19 cellular contexts compared by ENCODE assay signal in genomic region chr18:11004951-11005350, GRCh38.
DNase-seq lines count a peak whose midpoint lies in the region; ATAC-seq and TF ChIP-seq lines count a peak whose summit lies in the region.
"Had no signal": no experiment of that assay in that cellular context is flagged by ENCODE, and none has a peak within 500 bp of the region (broad histone marks: within the 10 kb centered on the region; RNA-seq: fewer than 3 reads in every experiment).

No MANE protein-coding gene starts in this region.

- ATAC-seq in body of pancreas (no peak), lower lobe of right lung (no peak), GM18873 (IDR thresholded peaks at IDR 0.05; ENCODE audit: low FRiP score, unreplicated experiment) (no peak), GM21723 (IDR thresholded peaks at IDR 0.05; ENCODE audit: unreplicated experiment) (no peak)
- no peak for ATAC-seq in naive thymus-derived CD8-positive, alpha-beta T cell
- ATAC-seq: activated CD4-positive, CD25-positive, alpha-beta regulatory T cell treated with anti-CD3 and anti-CD28 coated beads, Interleukin-2, amount 50 U/mL, for 24 hours; activated CD8-positive, alpha-beta memory T cell treated with anti-CD3 and anti-CD28 coated beads, Interleukin-2, amount 10 ng/mL, durations not matched to agents 7 days and 5 days; HCT116; stimulated activated effector memory CD8-positive, alpha-beta T cell treated with anti-CD3 and anti-CD28 coated beads, Interleukin-12 subunit alpha, Interleukin-12 subunit beta, amount 100 ng/mL, for 72 hours had no signal

- H3K4me1 ChIP-seq in body of pancreas = peaks cover 33% of the 10 kb centered on the region
- H3K4me1 ChIP-seq in lower lobe of right lung = no peaks in the 10 kb centered on the region
- H3K4me1 ChIP-seq in colonic mucosa = no peaks in the 10 kb centered on the region

- no peaks in the 10 kb centered on the region for H3K36me3 Mint-ChIP-seq in naive thymus-derived CD8-positive, alpha-beta T cell
- H3K36me3 Mint-ChIP-seq: activated CD8-positive, alpha-beta memory T cell treated with anti-CD3 and anti-CD28 coated beads, Interleukin-2, amount 10 ng/mL, durations not matched to agents 7 days and 5 days; stimulated activated effector memory CD8-positive, alpha-beta T cell treated with anti-CD3 and anti-CD28 coated beads, Interleukin-12 subunit alpha, Interleukin-12 subunit beta, amount 100 ng/mL, for 72 hours had no signal

- no peak overlapping the region for H3K4me3 Mint-ChIP-seq in naive thymus-derived CD8-positive, alpha-beta T cell
- H3K4me3 Mint-ChIP-seq: activated CD8-positive, alpha-beta memory T cell treated with anti-CD3 and anti-CD28 coated beads, Interleukin-2, amount 10 ng/mL, durations not matched to agents 7 days and 5 days; central memory CD8-positive, alpha-beta T cell; stimulated activated effector memory CD8-positive, alpha-beta T cell treated with anti-CD3 and anti-CD28 coated beads, Interleukin-12 subunit alpha, Interleukin-12 subunit beta, amount 100 ng/mL, for 72 hours had no signal

- H3K27me3 Mint-ChIP-seq in naive thymus-derived CD8-positive, alpha-beta T cell = peaks cover 0 to 5% (median 0%) of the 10 kb centered on the region in 5 donors
- H3K27me3 Mint-ChIP-seq: activated CD8-positive, alpha-beta memory T cell treated with anti-CD3 and anti-CD28 coated beads, Interleukin-2, amount 10 ng/mL, durations not matched to agents 7 days and 5 days; central memory CD8-positive, alpha-beta T cell had no signal

- no peaks in the 10 kb centered on the region for H3K4me1 Mint-ChIP-seq in naive thymus-derived CD8-positive, alpha-beta T cell
- H3K4me1 Mint-ChIP-seq: activated CD8-positive, alpha-beta memory T cell treated with anti-CD3 and anti-CD28 coated beads, Interleukin-2, amount 10 ng/mL, durations not matched to agents 7 days and 5 days; central memory CD8-positive, alpha-beta T cell; stimulated activated effector memory CD8-positive, alpha-beta T cell treated with anti-CD3 and anti-CD28 coated beads, Interleukin-12 subunit alpha, Interleukin-12 subunit beta, amount 100 ng/mL, for 72 hours had no signal

- peak; percentile 8 for DNase-seq in NCI-H345 (lab: John Stamatoyannopoulos, UW)
- no peak for DNase-seq in NCI-H345 treated with DMSO at 0.1 percent for 48 hours (lab: John Stamatoyannopoulos, UW; ENCODE audit: unreplicated experiment)
- no peak for DNase-seq in body of pancreas
- DNase-seq in lower lobe of right lung = no peak
- DNase-seq in colonic mucosa = no peak
- DNase-seq in naive thymus-derived CD8-positive, alpha-beta T cell = no peak
- DNase-seq: activated CD8-positive, alpha-beta memory T cell treated with anti-CD3 and anti-CD28 coated beads, Interleukin-2, amount 10 ng/mL, durations not matched to agents 7 days and 5 days; activated effector memory CD4-positive, alpha-beta T cell treated with Interleukin-2 at 50 U/mL for 16 hours; KG1; NCI-H1092 treated with DMSO at 0.1 percent for 48 hours; Right ventricle myocardium superior; thyroid gland had no signal

- TF ChIP-seq CTCF in body of pancreas (IDR thresholded peaks at IDR 0.05) (no peak), lower lobe of right lung (IDR thresholded peaks at IDR 0.05) (no peak), colonic mucosa (IDR thresholded peaks at IDR 0.05) (no peak)

- TF ChIP-seq POLR2A in body of pancreas (IDR thresholded peaks at IDR 0.05) = no peak

- H3K36me3 ChIP-seq in body of pancreas (replicated peaks in 1 of 2; ENCODE audit: insufficient read depth in 1 of 2, low read depth in 2 of 2) (no peaks in the 10 kb centered on the region), lower lobe of right lung (no peaks in the 10 kb centered on the region), colonic mucosa (no peaks in the 10 kb centered on the region)
- H3K36me3 ChIP-seq: thyroid gland had no signal

- no peak overlapping the region for H3K9ac ChIP-seq in colonic mucosa (ENCODE audit: low read depth in 2 of 2, low read length in 2 of 2)

- no peaks in the 10 kb centered on the region for H3K9me3 ChIP-seq in body of pancreas
- H3K9me3 ChIP-seq in lower lobe of right lung = no peaks in the 10 kb centered on the region
- no peaks in the 10 kb centered on the region for H3K9me3 ChIP-seq in colonic mucosa
- H3K9me3 ChIP-seq: thyroid gland had no signal

- H3K27me3 ChIP-seq in body of pancreas = no peaks in the 10 kb centered on the region
- H3K27me3 ChIP-seq in lower lobe of right lung (ENCODE audit: low read depth) = no peaks in the 10 kb centered on the region
- H3K27me3 ChIP-seq in colonic mucosa = no peaks in the 10 kb centered on the region
- H3K27me3 ChIP-seq: thyroid gland had no signal

- H3K27ac ChIP-seq in body of pancreas = peak overlapping the region; percentile 53 to 86 (median 75)
- peak overlapping the region; percentile 24 for H3K27ac ChIP-seq in lower lobe of right lung
- no peak overlapping the region for H3K27ac ChIP-seq in colonic mucosa
- H3K27ac ChIP-seq: C4-2B, thyroid gland had no signal

- intact Hi-C loops in body of pancreas (cut with DNase I) = no loop called here
- intact Hi-C loops in lower lobe of right lung (cut with DNase I) = no loop called here
- intact Hi-C loops in colonic mucosa (cut with DNase I) = no loop called here

- POLR2A ChIA-PET in naive thymus-derived CD8-positive, alpha-beta T cell (lab: Charles Lee) = no interaction called here

- H3K9me3 Mint-ChIP-seq in naive thymus-derived CD8-positive, alpha-beta T cell = peaks cover 0 to 2% (median 0%) of the 10 kb centered on the region in 9 donors
- H3K9me3 Mint-ChIP-seq: stimulated activated effector memory CD8-positive, alpha-beta T cell treated with anti-CD3 and anti-CD28 coated beads, Interleukin-12 subunit alpha, Interleukin-12 subunit beta, amount 100 ng/mL, for 72 hours had no signal

- no peak overlapping the region for H3K27ac Mint-ChIP-seq in naive thymus-derived CD8-positive, alpha-beta T cell
- H3K27ac Mint-ChIP-seq: activated CD8-positive, alpha-beta memory T cell treated with anti-CD3 and anti-CD28 coated beads, Interleukin-2, amount 10 ng/mL, durations not matched to agents 7 days and 5 days; stimulated activated effector memory CD8-positive, alpha-beta T cell treated with anti-CD3 and anti-CD28 coated beads, Interleukin-12 subunit alpha, Interleukin-12 subunit beta, amount 100 ng/mL, for 72 hours had no signal

- H3K4me3 ChIP-seq in body of pancreas = no peak overlapping the region
- no peak overlapping the region for H3K4me3 ChIP-seq in lower lobe of right lung
- no peak overlapping the region for H3K4me3 ChIP-seq in colonic mucosa
- H3K4me3 ChIP-seq: thyroid gland had no signal
